8 cellular contexts compared by ENCODE assay signal in genomic region chrX:150366951-150367545, GRCh38.
DNase-seq lines count a peak whose midpoint lies in the region; FAIRE-seq and TF ChIP-seq lines count a peak whose summit lies in the region.

No MANE protein-coding gene starts in this region.

- H3K36me3 ChIP-seq in BLaER1 (no peaks in the 10 kb centered on the region), Loucy (ENCODE audit: insufficient read depth, low read length) (no peaks in the 10 kb centered on the region), neutrophil (no peaks in the 10 kb centered on the region)

- H3K4me2 ChIP-seq in BLaER1 (peak overlapping the region; percentile 73), Loucy (ENCODE audit: low read depth, low read length, poor library complexity, severe bottlenecking) (peak overlapping the region; percentile 89)

- no peak for FAIRE-seq in HTR-8/SVneo (lab: Jason Lieb, UNC)

- H3K9me3 ChIP-seq in BLaER1 (peaks cover 37% of the 10 kb centered on the region), Loucy (ENCODE audit: insufficient read depth, low read depth, low read length) (no peaks in the 10 kb centered on the region), neutrophil (no peaks in the 10 kb centered on the region)

- DNase-seq in epithelial cell of esophagus (ENCODE audit: low read depth) = peak; percentile 24
- DNase-seq in HTR-8/SVneo (ENCODE audit: insufficient read length, low spot score) = no peak
- DNase-seq in hepatic stellate cell (ENCODE audit: low spot score) = no peak
- DNase-seq in NCI-H1694 treated with DMSO at 0.1 percent for 48 hours (lab: John Stamatoyannopoulos, UW) = no peak
- no peak for DNase-seq in NCI-H1092 treated with DMSO at 0.1 percent for 48 hours (lab: John Stamatoyannopoulos, UW)

- H3K4me1 ChIP-seq in BLaER1 = peaks cover 35% of the 10 kb centered on the region
- H3K4me1 ChIP-seq in Loucy (ENCODE audit: insufficient read depth, low read length, poor library complexity, severe bottlenecking) = no peaks in the 10 kb centered on the region
- H3K4me1 ChIP-seq in neutrophil (ENCODE audit: control insufficient read depth in 1 of 2, insufficient read depth in 1 of 2, low read depth in 1 of 2, low read length in 1 of 2) = peaks cover 38 to 41% of the 10 kb centered on the region in 2 experiments

- H4K20me1 ChIP-seq in BLaER1 (peaks cover 26% of the 10 kb centered on the region), Loucy (ENCODE audit: insufficient read depth, low read length, poor library complexity, severe bottlenecking) (no peaks in the 10 kb centered on the region)

- no peak overlapping the region for H3K27ac ChIP-seq in BLaER1
- H3K27ac ChIP-seq in neutrophil = no peak overlapping the region

- H3K79me2 ChIP-seq in Loucy (ENCODE audit: insufficient read depth, low read length) = peaks cover 5% of the 10 kb centered on the region; the same call in 1 of the 2 replicates

- TF ChIP-seq CTCF in Loucy (conservative IDR thresholded peaks at IDR 0.05; ENCODE audit: low read length) (no peak), epithelial cell of esophagus (IDR thresholded peaks at IDR 0.05; ENCODE audit: insufficient read depth, low read depth, low read length, missing control alignments) (no peak), neutrophil (IDR thresholded peaks at IDR 0.05) (no peak)

- H3K9ac ChIP-seq in BLaER1 (no peak overlapping the region), Loucy (ENCODE audit: low read depth, low read length, poor library complexity, severe bottlenecking) (peak overlapping the region; percentile 75)

- H3K4me3 ChIP-seq in BLaER1 (no peak overlapping the region), Loucy (ENCODE audit: low read length, poor library complexity, severe bottlenecking) (peak overlapping the region; percentile 87), epithelial cell of esophagus (ENCODE audit: low read length) (no peak overlapping the region), neutrophil (ENCODE audit: low read depth in 1 of 2, low read length in 1 of 2) (peak overlapping the region; percentile 34 to 67)

- no peak overlapping the region for H2AFZ ChIP-seq in Loucy (ENCODE audit: low read length)

- no peaks in the 10 kb centered on the region for H3K9me2 ChIP-seq in Loucy (replicated peaks; ENCODE audit: low read depth, low read length)

- H3K27me3 ChIP-seq in BLaER1 (peaks cover 48% of the 10 kb centered on the region), Loucy (ENCODE audit: insufficient read depth, low read length, poor library complexity, severe bottlenecking) (no peaks in the 10 kb centered on the region), neutrophil (peaks cover 54% of the 10 kb centered on the region)

- no peaks in the 10 kb centered on the region for H3F3A ChIP-seq in Loucy (ENCODE audit: low read depth)

Comparison
In these comparisons a context has a peak if more than half of its experiments do, and no peak if none do; other contexts are left out.
1. H3K4me3 ChIP-seq: peak in Loucy (single experiment) and neutrophil (2 of 2); none in BLaER1 (single experiment) and epithelial cell of esophagus (single experiment).